1 cellular context compared by ENCODE assay signal in genomic region chr1:5934058-5934884, GRCh38.
TF ChIP-seq lines count a peak whose summit lies in the region.

No MANE protein-coding gene starts in this region.

TF ChIP-seq in HepG2, 621 proteins besides CTCF, POLR2A, EP300 and RAD21 (continued from another document and continues in another):
- TF ChIP-seq ZNF280B (CRISPR knock-in tag; IDR thresholded peaks at IDR 0.05; ENCODE audit: borderline replicate concordance) (no peak), CREB3 (CRISPR knock-in tag; IDR thresholded peaks at IDR 0.05) (no peak), ZNF468 (CRISPR knock-in tag; IDR thresholded peaks at IDR 0.05) (no peak), KLF11 (CRISPR knock-in tag; IDR thresholded peaks at IDR 0.05) (no peak), PRDM15 (CRISPR knock-in tag; IDR thresholded peaks at IDR 0.05) (no peak), FIP1L1 (IDR thresholded peaks at IDR 0.05; ENCODE audit: borderline replicate concordance, insufficient read depth, low read depth, low read length) (no peak), ZFP91 (CRISPR knock-in tag; IDR thresholded peaks at IDR 0.05; ENCODE audit: borderline replicate concordance) (peak; percentile 47; the same call in 1 of the 2 replicates), ZNF44 (CRISPR knock-in tag; IDR thresholded peaks at IDR 0.05) (no peak), SMARCC2 (IDR thresholded peaks at IDR 0.05) (no peak), THAP11 (CRISPR knock-in tag; IDR thresholded peaks at IDR 0.05) (peak; percentile 6; the same call in 1 of the 2 replicates), TOPORS (CRISPR knock-in tag; IDR thresholded peaks at IDR 0.05) (no peak), ZNF335 (CRISPR knock-in tag; IDR thresholded peaks at IDR 0.05) (no peak), ZSCAN22 (CRISPR knock-in tag; IDR thresholded peaks at IDR 0.05) (no peak), ZNF580 (CRISPR knock-in tag; IDR thresholded peaks at IDR 0.05; ENCODE audit: borderline replicate concordance, low read depth) (no peak), ZNF205 (CRISPR knock-in tag; IDR thresholded peaks at IDR 0.05) (no peak), ZNF563 (CRISPR knock-in tag; IDR thresholded peaks at IDR 0.05) (no peak), ZNF768 (CRISPR knock-in tag; IDR thresholded peaks at IDR 0.05) (peak; percentile 89), ZNF180 (CRISPR knock-in tag; IDR thresholded peaks at IDR 0.05; ENCODE audit: borderline replicate concordance, low read depth) (no peak), MTA1 (CRISPR knock-in tag; IDR thresholded peaks at IDR 0.05; ENCODE audit: borderline replicate concordance) (0 out of 2 replicates have a peak, but pooled peaks have one; percentile 7), STAT5B (CRISPR knock-in tag; IDR thresholded peaks at IDR 0.05) (no peak), NFYB (CRISPR knock-in tag; IDR thresholded peaks at IDR 0.05) (no peak), POLR2G (IDR thresholded peaks at IDR 0.05; ENCODE audit: low read depth, low read length) (no peak; the same call in 1 of the 2 replicates), SIX4 (CRISPR knock-in tag; IDR thresholded peaks at IDR 0.05) (no peak), GZF1 (CRISPR knock-in tag; IDR thresholded peaks at IDR 0.05) (no peak), PITX1 (CRISPR knock-in tag; IDR thresholded peaks at IDR 0.05) (no peak), ZNF20 (CRISPR knock-in tag; IDR thresholded peaks at IDR 0.05) (no peak), PBX3 (CRISPR knock-in tag; IDR thresholded peaks at IDR 0.05; ENCODE audit: borderline replicate concordance) (no peak), ZNF597 (CRISPR knock-in tag; IDR thresholded peaks at IDR 0.05) (no peak), NCOA5 (CRISPR knock-in tag; IDR thresholded peaks at IDR 0.05) (no peak), ZNF674 (CRISPR knock-in tag; IDR thresholded peaks at IDR 0.05; ENCODE audit: low read depth) (no peak), RNF219 (CRISPR knock-in tag; IDR thresholded peaks at IDR 0.05) (no peak), NR2C2 (CRISPR knock-in tag; IDR thresholded peaks at IDR 0.05; ENCODE audit: borderline replicate concordance) (no peak), MYC (CRISPR knock-in tag; IDR thresholded peaks at IDR 0.05; ENCODE audit: borderline replicate concordance) (no peak), IRF9 (CRISPR knock-in tag; IDR thresholded peaks at IDR 0.05; ENCODE audit: borderline replicate concordance) (no peak), ZNF710 (CRISPR knock-in tag; IDR thresholded peaks at IDR 0.05; ENCODE audit: borderline replicate concordance) (no peak; the same call in 1 of the 2 replicates), ZBTB49 (CRISPR knock-in tag; IDR thresholded peaks at IDR 0.05; ENCODE audit: borderline replicate concordance) (no peak), ZNF589 (CRISPR knock-in tag; conservative IDR thresholded peaks at IDR 0.05) (no peak), BHLHE40 (IDR thresholded peaks at IDR 0.05; ENCODE audit: low read length) (no peak)
